Comparison of ENCODE assay signal across 21 cellular contexts in the genomic region with DNA sequence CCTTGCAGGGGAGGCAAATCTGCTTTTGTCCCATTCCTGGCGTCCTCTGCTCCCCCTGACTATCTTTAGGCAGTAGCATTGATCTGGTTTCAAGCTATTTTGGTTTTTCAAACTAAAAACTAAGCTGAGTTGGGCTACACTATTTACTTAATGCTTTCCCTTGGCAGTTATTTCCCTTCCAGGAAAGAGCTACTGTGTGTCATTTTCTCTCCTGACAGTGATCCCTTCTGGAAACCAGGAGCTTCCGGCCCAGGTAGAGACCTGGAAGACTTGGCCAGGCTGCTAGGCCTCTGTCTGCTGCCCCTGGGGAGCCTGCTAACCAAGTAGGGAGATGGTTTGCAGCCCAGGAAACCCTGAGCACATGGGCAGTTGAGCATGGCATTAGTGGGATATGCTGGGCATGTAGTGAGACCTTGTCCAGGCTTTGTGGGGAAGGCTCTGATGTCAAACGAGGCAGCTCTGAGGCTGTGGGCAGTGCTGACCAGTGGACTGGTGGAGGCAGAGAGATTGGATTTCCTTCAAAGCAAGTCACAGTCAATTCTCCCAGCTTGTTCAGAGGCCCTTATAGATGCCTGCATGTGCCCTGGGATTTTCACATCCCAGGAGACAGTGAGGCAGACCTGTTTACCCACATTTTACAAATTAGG.
"Had no signal": no experiment of that assay in that cellular context is flagged by ENCODE, and none has a peak within 500 bp of the region (broad histone marks: within the 10 kb centered on the region; RNA-seq: fewer than 3 reads in every experiment).

No MANE protein-coding gene starts in this region.

- DNase-seq: IMR-90, Karpas-422, KG1, MG63, NCI-H1092, NCI-H1105 treated with DMSO at 0.1 percent for 48 hours, NCI-H1417 treated with DMSO at 0.1 percent for 48 hours, NCI-H146, NCI-H1694 treated with DMSO at 0.1 percent for 48 hours, NCI-H2029, NCI-H2081 treated with DMSO at 0.1 percent for 48 hours, NCI-H2171, NCI-H226, NCI-H446, NCI-H510A, NCI-H524 treated with DMSO at 0.1 percent for 48 hours, NCI-H69, NCI-H774, RPMI8226, SHP77, SK-N-SH had no signal

- H3K27me3 ChIP-seq: MG63 had no signal

- H3K4me3 ChIP-seq: MG63 had no signal

- H3K9me3 ChIP-seq: MG63, SK-N-SH had no signal
